19 cellular contexts compared by ENCODE assay signal in the genomic region with DNA sequence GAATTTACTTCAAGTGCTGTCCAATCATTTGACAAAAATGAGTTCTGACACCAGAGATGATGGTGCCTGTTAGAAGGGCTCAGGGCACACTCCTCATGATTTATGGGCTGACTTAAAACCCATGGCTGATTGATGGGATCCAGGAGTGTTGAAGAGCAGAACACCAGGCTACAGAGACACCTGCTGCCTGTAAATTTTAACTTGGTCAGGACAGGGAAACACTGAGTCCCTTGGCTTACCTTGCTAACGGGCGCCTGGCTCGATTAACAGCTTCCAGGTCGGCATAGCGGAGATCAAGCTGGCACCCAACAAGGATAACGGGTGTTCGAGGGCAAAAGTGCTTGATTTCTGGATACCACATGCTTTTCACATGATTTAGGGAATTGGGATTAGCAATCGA. TPM values are rescaled to one million over a fixed set of nuclear protein-coding genes. Genes with fewer than 3 reads are reported as not detected.
"Had no signal": no experiment of that assay in that cellular context is flagged by ENCODE, and none has a peak within 500 bp of the region (broad histone marks: within the 10 kb centered on the region; RNA-seq: fewer than 3 reads in every experiment).

No MANE protein-coding gene starts in this region.

- H3K9me3 ChIP-seq: left lung, prostate gland, sigmoid colon, suprapubic skin, tibial artery, upper lobe of right lung had no signal

- H3K9ac ChIP-seq: parathyroid adenoma had no signal

- H3K79me2 ChIP-seq: parathyroid adenoma had no signal

- DNase-seq: effector memory CD4-positive, alpha-beta T cell; islet precursor cell; left lung; naive thymus-derived CD4-positive, alpha-beta T cell; nephron progenitor cell; retina; sigmoid colon; small intestine; stimulated activated CD4-positive, alpha-beta T cell treated with anti-CD3 and anti-CD28 coated beads, Interleukin-12 subunit alpha, Interleukin-12 subunit beta, amount 100 ng/mL, for 4 hours; stimulated activated naive CD4-positive, alpha-beta T cell treated with Interleukin-2 at 50 U/mL for 16 hours; tibial artery; upper lobe of right lung had no signal

- FAIRE-seq: endometrium, frontal cortex, small intestine had no signal

- H3K27me3 ChIP-seq: left lung, sigmoid colon, suprapubic skin, tibial artery, upper lobe of right lung had no signal

- H3K27ac ChIP-seq: left lung, parathyroid adenoma, prostate gland, sigmoid colon, suprapubic skin, tibial artery, upper lobe of right lung had no signal

- ATAC-seq: esophagus mucosa; left lung; naive thymus-derived CD4-positive, alpha-beta T cell; upper lobe of right lung had no signal

- H3K4me3 ChIP-seq: left lung, lung, prostate gland, sigmoid colon, suprapubic skin, tibial artery, upper lobe of right lung had no signal

- H3K36me3 ChIP-seq: prostate gland had no signal

- H3K4me1 ChIP-seq: prostate gland, suprapubic skin, upper lobe of right lung had no signal

- H2AFZ ChIP-seq: parathyroid adenoma had no signal

RNA-seq across cellular contexts. Expression of a gene that starts 51.4 kb away (rescaled TPM):
- polyA plus RNA-seq: naive thymus-derived CD4-positive, alpha-beta T cell had no signal
